Comparison of ENCODE assay signal across 17 cellular contexts in genomic region chr7:49583440-49583839, GRCh38.
DNase-seq lines count a peak whose midpoint lies in the region; ATAC-seq and TF ChIP-seq lines count a peak whose summit lies in the region.
"Had no signal": no experiment of that assay in that cellular context is flagged by ENCODE, and none has a peak within 500 bp of the region (broad histone marks: within the 10 kb centered on the region; RNA-seq: fewer than 3 reads in every experiment).

No MANE protein-coding gene starts in this region.

- no peaks in the 10 kb centered on the region for H3K4me1 Mint-ChIP-seq in type B pancreatic cell (ENCODE audit: unreplicated experiment)
- H3K4me1 Mint-ChIP-seq: B cell had no signal

- no peak for TF ChIP-seq POLR2A in Peyer's patch (IDR thresholded peaks at IDR 0.05)

- no peaks in the 10 kb centered on the region for H3K9me3 ChIP-seq in Peyer's patch
- H3K9me3 ChIP-seq: Caco-2 had no signal

- no peaks in the 10 kb centered on the region for H3K36me3 Mint-ChIP-seq in type B pancreatic cell
- H3K36me3 Mint-ChIP-seq: CD8-positive, alpha-beta T cell had no signal

- peak overlapping the region; percentile 16 for H3K27ac Mint-ChIP-seq in type B pancreatic cell
- H3K27ac Mint-ChIP-seq: B cell; CD4-positive, alpha-beta T cell; CD8-positive, alpha-beta T cell had no signal

- peaks cover 1% of the 10 kb centered on the region for H3K27me3 Mint-ChIP-seq in type B pancreatic cell
- H3K27me3 Mint-ChIP-seq: B cell; CD4-positive, alpha-beta T cell had no signal

- no peak for TF ChIP-seq CTCF in type B pancreatic cell (conservative IDR thresholded peaks at IDR 0.05)
- TF ChIP-seq CTCF in Peyer's patch (IDR thresholded peaks at IDR 0.05), result no peak

- no peaks in the 10 kb centered on the region for H3K27me3 ChIP-seq in Peyer's patch
- H3K27me3 ChIP-seq: BLaER1 treated with 17β-estradiol and CSF1 and Interleukin-3, amounts not matched to agents 10 nM and 100 nM had no signal

- H3K4me3 Mint-ChIP-seq in type B pancreatic cell, result no peak overlapping the region
- H3K4me3 Mint-ChIP-seq: B cell; CD4-positive, alpha-beta T cell; CD8-positive, alpha-beta T cell had no signal

- DNase-seq in kidney tubule cell (ENCODE audit: low spot score) (peak; percentile 5), type B pancreatic cell (ENCODE audit: extremely low spot score, unreplicated experiment) (no peak), Peyer's patch (no peak), NCI-H526 treated with DMSO at 0.1 percent for 48 hours (lab: John Stamatoyannopoulos, UW) (no peak)
- DNase-seq: 8988T; AML-193; Caco-2; Calu3; CD4-positive, alpha-beta T cell; CD8-positive, alpha-beta T cell; DMS79 treated with DMSO at 0.1 percent for 48 hours; GF-D8 had no signal

- no peaks in the 10 kb centered on the region for H3K9me3 Mint-ChIP-seq in type B pancreatic cell

- ATAC-seq in esophagus mucosa, result peak; percentile 68
- ATAC-seq in GM21381 (IDR thresholded peaks at IDR 0.05; ENCODE audit: unreplicated experiment), result no peak
- ATAC-seq: CD8-positive, alpha-beta T cell had no signal

- no peak overlapping the region for H3K27ac ChIP-seq in Peyer's patch
- H3K27ac ChIP-seq: BLaER1 treated with 17β-estradiol and CSF1 and Interleukin-3, amounts not matched to agents 10 nM and 100 nM; C4-2B had no signal

- no peaks in the 10 kb centered on the region for H3K36me3 ChIP-seq in Peyer's patch
- H3K36me3 ChIP-seq: BLaER1 treated with 17β-estradiol and CSF1 and Interleukin-3, amounts not matched to agents 10 nM and 100 nM had no signal

- H3K4me1 ChIP-seq in Peyer's patch, result no peaks in the 10 kb centered on the region
- H3K4me1 ChIP-seq: Caco-2 had no signal

- no peak overlapping the region for H3K4me3 ChIP-seq in Peyer's patch
- H3K4me3 ChIP-seq: BLaER1 treated with 17β-estradiol and CSF1 and Interleukin-3, amounts not matched to agents 10 nM and 100 nM had no signal
